Comparison of ENCODE assay signal across 15 cellular contexts in the genomic region with DNA sequence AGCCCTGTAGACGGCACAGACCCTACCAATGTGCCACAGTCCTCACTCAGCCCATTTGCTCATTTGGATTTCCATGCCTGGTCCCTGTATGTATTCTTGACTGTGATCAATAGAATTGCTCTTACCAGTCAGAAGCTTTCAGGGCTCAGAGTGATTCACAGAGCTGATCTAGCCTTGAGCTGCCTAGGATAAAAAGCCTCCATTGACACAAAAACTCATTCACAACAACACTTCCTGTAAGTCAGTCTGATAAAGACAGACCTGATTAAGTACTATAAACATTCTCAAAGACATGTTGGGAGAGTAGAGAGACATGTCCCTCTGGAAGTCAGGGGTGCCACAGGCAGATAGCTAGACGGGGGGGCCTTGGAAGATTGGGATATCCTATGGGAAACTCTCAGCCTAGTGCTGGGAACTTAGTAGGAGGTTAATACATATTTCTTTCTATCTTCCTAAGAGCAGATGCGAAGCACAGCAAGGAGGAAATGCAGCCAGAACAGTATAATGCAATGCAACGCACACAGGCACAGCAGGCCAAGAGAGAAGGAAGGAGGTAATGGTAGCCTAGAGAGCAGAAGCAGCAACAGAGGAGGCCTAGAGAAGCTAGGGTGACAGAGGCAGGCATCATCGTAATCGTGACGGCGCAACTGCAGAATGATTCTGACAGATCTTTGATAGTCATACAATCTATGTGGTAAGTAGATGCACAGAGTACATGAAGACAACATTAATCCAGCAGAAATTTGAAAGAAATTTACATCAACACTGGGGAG. TPM values are rescaled to one million over a fixed set of nuclear protein-coding genes. Genes with fewer than 3 reads are reported as not detected.
A peak's percentile ranks its signal among the peaks of the same experiment; 100 is the strongest.
DNase-seq lines count a peak whose midpoint lies in the region; ATAC-seq and TF ChIP-seq lines count a peak whose summit lies in the region.
"Had no signal": no experiment of that assay in that cellular context is flagged by ENCODE, and none has a peak within 500 bp of the region (broad histone marks: within the 10 kb centered on the region; RNA-seq: fewer than 3 reads in every experiment).

No MANE protein-coding gene starts in this region.

- H3K4me3 Mint-ChIP-seq in T-helper 2 cell treated with Interferon-gamma antibody and Interleukin-4, amounts not matched to agents 5 μg/mL and 100 μg/mL, for 36 hours: peak overlapping the region; percentile 20
- no peak overlapping the region for H3K4me3 Mint-ChIP-seq in dendritic cell treated with granulocyte-macrophage colony-stimulating factor and Interleukin-4, amounts not matched to agents 40 ng/mL and 50 ng/mL, for 4 days

- no peak overlapping the region for H3K4me3 ChIP-seq in sigmoid colon
- H3K4me3 ChIP-seq in PC-3 (ENCODE audit: low read length): no peak overlapping the region
- H3K4me3 ChIP-seq: SJSA1, suprapubic skin had no signal

- BruUV-seq in PC-3 (replicated peaks; lab: Mats Ljungman, UMichigan): no TSS peak

- peak overlapping the region in 2 of 4 donors; percentile 88 to 97 for H3K27ac ChIP-seq in sigmoid colon
- no peak overlapping the region for H3K27ac ChIP-seq in PC-3 (ENCODE audit: low read length)
- H3K27ac ChIP-seq: parathyroid adenoma, SJSA1, suprapubic skin had no signal

- H3K27ac Mint-ChIP-seq in T-helper 2 cell treated with Interferon-gamma antibody and Interleukin-4, amounts not matched to agents 5 μg/mL and 100 μg/mL, for 36 hours: no peak overlapping the region
- peak overlapping the region; percentile 36 for H3K27ac Mint-ChIP-seq in dendritic cell treated with granulocyte-macrophage colony-stimulating factor and Interleukin-4, amounts not matched to agents 40 ng/mL and 50 ng/mL, for 4 days

- DNase-seq in T-helper 2 cell treated with Interferon-gamma antibody and Interleukin-4, amounts not matched to agents 5 μg/mL and 100 μg/mL, for 36 hours (ENCODE audit: low spot score): no peak
- no peak for DNase-seq in T-helper 2 cell
- peak; percentile 95 for DNase-seq in NCI-H82 treated with DMSO at 0.1 percent for 48 hours (lab: John Stamatoyannopoulos, UW; ENCODE audit: unreplicated experiment)
- DNase-seq in sigmoid colon: peak; percentile 60
- DNase-seq in PC-3: no peak
- no peak for DNase-seq in globus pallidus (ENCODE audit: low spot score)
- DNase-seq: amygdala; effector CD8-positive, alpha-beta T cell; left lung; stimulated activated CD4-positive, alpha-beta T cell treated with anti-CD3 and anti-CD28 coated beads, Interleukin-4, amount 100 ng/mL, for 4 hours had no signal

- no peak for ATAC-seq in PC-3
- ATAC-seq in GM18505 (IDR thresholded peaks at IDR 0.05; ENCODE audit: unreplicated experiment): no peak
- ATAC-seq: left lung had no signal

- intact Hi-C loops in dendritic cell treated with granulocyte-macrophage colony-stimulating factor and Interleukin-4, amounts not matched to agents 40 ng/mL and 50 ng/mL, for 4 days (cut with micrococcal nuclease): loop anchor here (5.0 kb wide), 1 partner anchor 81 kb away; no protein-coding TSS in a partner anchor
- intact Hi-C loops in sigmoid colon (cut with DNase I): loop anchor here (5.0 kb wide), 2 partner anchors 81 to 101 kb away; no protein-coding TSS in a partner anchor
- intact Hi-C loops in PC-3 (cut with micrococcal nuclease): loop anchor here (10.0 kb wide), 2 partner anchors 282 to 412 kb away; no protein-coding TSS in a partner anchor

- CTCF ChIA-PET in PC-3 (lab: Charles Lee): no interaction called here

- peaks cover 22% of the 10 kb centered on the region for H3K4me1 Mint-ChIP-seq in T-helper 2 cell treated with Interferon-gamma antibody and Interleukin-4, amounts not matched to agents 5 μg/mL and 100 μg/mL, for 36 hours (ENCODE audit: low read depth)
- H3K4me1 Mint-ChIP-seq in dendritic cell treated with granulocyte-macrophage colony-stimulating factor and Interleukin-4, amounts not matched to agents 40 ng/mL and 50 ng/mL, for 4 days (ENCODE audit: low read depth): peaks cover 59% of the 10 kb centered on the region

- no peak for TF ChIP-seq EP300 in sigmoid colon (IDR thresholded peaks at IDR 0.05)

- H3K36me3 Mint-ChIP-seq in T-helper 2 cell treated with Interferon-gamma antibody and Interleukin-4, amounts not matched to agents 5 μg/mL and 100 μg/mL, for 36 hours (ENCODE audit: low read depth): no peaks in the 10 kb centered on the region
- peaks cover 6% of the 10 kb centered on the region for H3K36me3 Mint-ChIP-seq in dendritic cell treated with granulocyte-macrophage colony-stimulating factor and Interleukin-4, amounts not matched to agents 40 ng/mL and 50 ng/mL, for 4 days (ENCODE audit: low read depth)

- no peaks in the 10 kb centered on the region for H3K9me2 ChIP-seq in PC-3 (replicated peaks; ENCODE audit: low read length)

- WGBS in sigmoid colon, 2 donors: 78% methylated on average over 8 of the region's 8 CpGs

- H3K9ac ChIP-seq in PC-3 (ENCODE audit: low read length): no peak overlapping the region
- H3K9ac ChIP-seq: parathyroid adenoma had no signal

- H3K79me2 ChIP-seq in PC-3 (ENCODE audit: low read length): no peaks in the 10 kb centered on the region
- H3K79me2 ChIP-seq: parathyroid adenoma had no signal

- H3K9me3 ChIP-seq in sigmoid colon: no peaks in the 10 kb centered on the region
- no peaks in the 10 kb centered on the region for H3K9me3 ChIP-seq in PC-3 (ENCODE audit: low read length)
- H3K9me3 ChIP-seq: left lung, SJSA1, suprapubic skin had no signal

- H3K36me3 ChIP-seq in sigmoid colon: no peaks in the 10 kb centered on the region
- H3K36me3 ChIP-seq in PC-3 (ENCODE audit: low read depth, low read length): no peaks in the 10 kb centered on the region
- H3K36me3 ChIP-seq: left lung, suprapubic skin had no signal

- H3F3A ChIP-seq in PC-3 (ENCODE audit: low read length, unreplicated experiment): no peaks in the 10 kb centered on the region

- no peaks in the 10 kb centered on the region for H3K27me3 ChIP-seq in sigmoid colon
- peaks cover 88% of the 10 kb centered on the region for H3K27me3 ChIP-seq in PC-3 (ENCODE audit: low read length)
- H3K27me3 ChIP-seq: left lung, SJSA1, suprapubic skin had no signal

- no peak for TF ChIP-seq CTCF in sigmoid colon (IDR thresholded peaks at IDR 0.05)
- TF ChIP-seq CTCF in PC-3 (conservative IDR thresholded peaks at IDR 0.05; ENCODE audit: low read depth, low read length): no peak

- peaks cover 58% of the 10 kb centered on the region for H3K27me3 Mint-ChIP-seq in T-helper 2 cell treated with Interferon-gamma antibody and Interleukin-4, amounts not matched to agents 5 μg/mL and 100 μg/mL, for 36 hours (ENCODE audit: low read depth)
- no peaks in the 10 kb centered on the region for H3K27me3 Mint-ChIP-seq in dendritic cell treated with granulocyte-macrophage colony-stimulating factor and Interleukin-4, amounts not matched to agents 40 ng/mL and 50 ng/mL, for 4 days

- H3K4me1 ChIP-seq in sigmoid colon: peaks cover 0 to 22% (median 12%) of the 10 kb centered on the region in 4 donors
- peaks cover 9% of the 10 kb centered on the region for H3K4me1 ChIP-seq in PC-3 (ENCODE audit: insufficient read depth, low read length)
- H3K4me1 ChIP-seq: parathyroid adenoma had no signal

- no peaks in the 10 kb centered on the region for H4K20me1 ChIP-seq in PC-3 (ENCODE audit: low read length)

- H2AFZ ChIP-seq in PC-3 (ENCODE audit: low read length): no peak overlapping the region

- no peak overlapping the region for H3K4me2 ChIP-seq in PC-3 (ENCODE audit: low read length)

- POLR2A ChIA-PET in PC-3 (lab: Charles Lee; ENCODE audit: unreplicated experiment): no interaction called here

- TF ChIP-seq POLR2A in sigmoid colon (IDR thresholded peaks at IDR 0.05) (no peak), GM18505 (IDR thresholded peaks at IDR 0.05; ENCODE audit: borderline replicate concordance, extremely low read depth, insufficient read depth, insufficient read length) (no peak)

- H3K9me3 Mint-ChIP-seq in T-helper 2 cell treated with Interferon-gamma antibody and Interleukin-4, amounts not matched to agents 5 μg/mL and 100 μg/mL, for 36 hours: no peaks in the 10 kb centered on the region
- H3K9me3 Mint-ChIP-seq in dendritic cell treated with granulocyte-macrophage colony-stimulating factor and Interleukin-4, amounts not matched to agents 40 ng/mL and 50 ng/mL, for 4 days: no peaks in the 10 kb centered on the region

RNA-seq across cellular contexts. Expression of gene PELI2, which starts 1.9 kb away (rescaled TPM):
- total RNA-seq in sigmoid colon (10 to 100 TPM; 26.3 to 34.3 (median 27.2) TPM), PC-3 (2014; rRNA removed) (0.11 and 0.23 TPM in 2 replicates)
- 1 to 10 TPM; 4.5 to 5.4 (median 5.3) TPM for polyA plus RNA-seq in sigmoid colon

Comparison
In these comparisons a context has a peak if more than half of its experiments do, and no peak if none do; other contexts are left out.
1. DNase-seq: peak in NCI-H82 treated with DMSO at 0.1 percent for 48 hours (single experiment) and sigmoid colon (single experiment); none in T-helper 2 cell treated with Interferon-gamma antibody and Interleukin-4, amounts not matched to agents 5 μg/mL and 100 μg/mL, for 36 hours (single experiment), T-helper 2 cell (0 of 5), PC-3 (single experiment) and globus pallidus (single experiment).
2. RNA of gene PELI2, which starts 1.9 kb away (total RNA-seq): 26.3 to 34.3 TPM in sigmoid colon; 0.11 to 0.23 TPM in PC-3; every median in the first group is over 10 times any median in the second.